1 cellular context compared by ENCODE assay signal in the genomic region with DNA sequence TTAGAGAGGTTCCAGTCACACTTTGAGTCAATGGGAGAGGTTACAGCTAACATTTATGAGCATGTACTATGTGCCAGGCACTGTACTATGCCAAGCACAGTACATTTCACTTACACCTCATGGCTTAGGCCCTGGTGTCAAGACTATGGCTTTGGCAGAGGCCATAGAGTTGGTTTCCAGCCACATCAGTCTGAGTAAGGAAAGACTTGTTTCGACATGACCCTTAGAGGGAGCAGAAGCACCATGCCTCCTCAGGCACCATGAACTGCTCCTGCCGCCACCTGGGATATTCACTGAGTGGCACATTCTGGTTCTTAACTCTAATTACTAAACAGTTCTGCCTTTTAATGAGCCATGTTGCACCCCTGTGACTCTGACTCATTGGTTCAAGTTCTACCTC.
TF ChIP-seq lines count a peak whose summit lies in the region.

No MANE protein-coding gene starts in this region.

TF ChIP-seq in WTC11, 78 proteins besides CTCF, POLR2A, EP300 and RAD21 (continued from another document):
- no peak for TF ChIP-seq PRDM15 (CRISPR knock-in tag; IDR thresholded peaks at IDR 0.05)
- TF ChIP-seq MYBL2 (CRISPR knock-in tag; IDR thresholded peaks at IDR 0.05), result no peak
- TF ChIP-seq, protein P1, sequence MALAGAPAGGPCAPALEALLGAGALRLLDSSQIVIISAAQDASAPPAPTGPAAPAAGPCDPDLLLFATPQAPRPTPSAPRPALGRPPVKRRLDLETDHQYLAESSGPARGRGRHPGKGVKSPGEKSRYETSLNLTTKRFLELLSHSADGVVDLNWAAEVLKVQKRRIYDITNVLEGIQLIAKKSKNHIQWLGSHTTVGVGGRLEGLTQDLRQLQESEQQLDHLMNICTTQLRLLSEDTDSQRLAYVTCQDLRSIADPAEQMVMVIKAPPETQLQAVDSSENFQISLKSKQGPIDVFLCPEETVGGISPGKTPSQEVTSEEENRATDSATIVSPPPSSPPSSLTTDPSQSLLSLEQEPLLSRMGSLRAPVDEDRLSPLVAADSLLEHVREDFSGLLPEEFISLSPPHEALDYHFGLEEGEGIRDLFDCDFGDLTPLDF (CRISPR knock-in tag; IDR thresholded peaks at IDR 0.05), result no peak
- TF ChIP-seq AR (CRISPR knock-in tag; IDR thresholded peaks at IDR 0.05), result no peak
TF ChIP-seq in WTC11: peak in this region for 0.
